ENCODE assay signal across 8 cellular contexts in the genomic region with DNA sequence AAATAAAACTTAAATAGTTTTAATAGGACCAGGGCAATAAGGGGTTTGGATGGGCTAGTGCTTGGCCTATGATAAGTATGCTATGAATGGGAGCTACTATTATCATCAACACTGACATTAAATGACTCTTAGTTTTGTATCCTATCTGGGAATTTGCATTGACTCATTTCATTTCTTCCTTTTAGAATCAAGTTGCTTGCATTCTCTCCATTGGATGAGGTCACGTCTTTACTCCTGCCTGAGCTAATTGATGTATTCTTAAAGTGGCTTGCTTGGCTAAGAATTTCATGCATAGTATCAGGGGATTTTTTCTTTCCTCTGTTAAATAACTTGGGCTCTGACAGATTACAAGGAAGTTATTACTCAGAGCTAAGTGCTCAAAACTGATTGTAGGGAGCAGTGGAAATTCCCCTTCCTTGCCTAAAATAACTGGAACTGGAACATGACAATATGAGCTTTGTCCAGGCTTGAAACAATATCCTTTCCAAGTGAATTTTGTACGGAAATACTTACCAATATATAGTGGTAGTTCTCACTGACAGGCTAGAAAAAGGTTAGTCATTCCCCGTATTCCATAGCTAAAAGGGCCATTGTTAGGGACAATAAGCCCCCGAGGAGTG.
DNase-seq lines count a peak whose midpoint lies in the region; ATAC-seq and TF ChIP-seq lines count a peak whose summit lies in the region.

No MANE protein-coding gene starts in this region.

- intact Hi-C loops in Right ventricle myocardium superior (cut with DNase I): no loop called here
- intact Hi-C loops in posterior vena cava (cut with DNase I): no loop called here

- H3K36me3 Mint-ChIP-seq in stimulated activated effector memory CD8-positive, alpha-beta T cell treated with anti-CD3 and anti-CD28 coated beads, Interleukin-12 subunit alpha, Interleukin-12 subunit beta, amount 100 ng/mL, for 72 hours: peaks cover 4% of the 10 kb centered on the region

- no peak overlapping the region for H3K4me3 Mint-ChIP-seq in stimulated activated effector memory CD8-positive, alpha-beta T cell treated with anti-CD3 and anti-CD28 coated beads, Interleukin-12 subunit alpha, Interleukin-12 subunit beta, amount 100 ng/mL, for 72 hours

- no peak for TF ChIP-seq CTCF in VCaP (conservative IDR thresholded peaks at IDR 0.05)

- no peak overlapping the region for H3K27ac Mint-ChIP-seq in stimulated activated effector memory CD8-positive, alpha-beta T cell treated with anti-CD3 and anti-CD28 coated beads, Interleukin-12 subunit alpha, Interleukin-12 subunit beta, amount 100 ng/mL, for 72 hours

- H3K4me1 Mint-ChIP-seq in stimulated activated effector memory CD8-positive, alpha-beta T cell treated with anti-CD3 and anti-CD28 coated beads, Interleukin-12 subunit alpha, Interleukin-12 subunit beta, amount 100 ng/mL, for 72 hours: peaks cover 54% of the 10 kb centered on the region

- DNase-seq in H4 (ENCODE audit: low spot score) (peak; percentile 39), Right ventricle myocardium superior (no peak), NCI-H446 (lab: John Stamatoyannopoulos, UW) (no peak), posterior vena cava (ENCODE audit: low spot score) (no peak)
- no peak for DNase-seq in stimulated activated effector memory CD8-positive, alpha-beta T cell treated with anti-CD3 and anti-CD28 coated beads, Interleukin-12 subunit alpha, Interleukin-12 subunit beta, amount 100 ng/mL, for 72 hours (ENCODE audit: low spot score in 2 of 2)
- DNase-seq in stimulated activated CD4-positive, alpha-beta T cell treated with anti-CD3 and anti-CD28 coated beads, Interleukin-2, amount 100 ng/mL, for 48 hours: no peak

- no peaks in the 10 kb centered on the region for H3K9me3 Mint-ChIP-seq in stimulated activated effector memory CD8-positive, alpha-beta T cell treated with anti-CD3 and anti-CD28 coated beads, Interleukin-12 subunit alpha, Interleukin-12 subunit beta, amount 100 ng/mL, for 72 hours

- ATAC-seq in Right ventricle myocardium superior (ENCODE audit: poor library complexity) (peak; percentile 63), GM21390 (IDR thresholded peaks at IDR 0.05; ENCODE audit: unreplicated experiment) (no peak)
- peak; percentile 9 for ATAC-seq in stimulated activated effector memory CD8-positive, alpha-beta T cell treated with anti-CD3 and anti-CD28 coated beads, Interleukin-12 subunit alpha, Interleukin-12 subunit beta, amount 100 ng/mL, for 72 hours

- peak overlapping the region; percentile 66 for H3K27ac ChIP-seq in VCaP
